In the genomic region with DNA sequence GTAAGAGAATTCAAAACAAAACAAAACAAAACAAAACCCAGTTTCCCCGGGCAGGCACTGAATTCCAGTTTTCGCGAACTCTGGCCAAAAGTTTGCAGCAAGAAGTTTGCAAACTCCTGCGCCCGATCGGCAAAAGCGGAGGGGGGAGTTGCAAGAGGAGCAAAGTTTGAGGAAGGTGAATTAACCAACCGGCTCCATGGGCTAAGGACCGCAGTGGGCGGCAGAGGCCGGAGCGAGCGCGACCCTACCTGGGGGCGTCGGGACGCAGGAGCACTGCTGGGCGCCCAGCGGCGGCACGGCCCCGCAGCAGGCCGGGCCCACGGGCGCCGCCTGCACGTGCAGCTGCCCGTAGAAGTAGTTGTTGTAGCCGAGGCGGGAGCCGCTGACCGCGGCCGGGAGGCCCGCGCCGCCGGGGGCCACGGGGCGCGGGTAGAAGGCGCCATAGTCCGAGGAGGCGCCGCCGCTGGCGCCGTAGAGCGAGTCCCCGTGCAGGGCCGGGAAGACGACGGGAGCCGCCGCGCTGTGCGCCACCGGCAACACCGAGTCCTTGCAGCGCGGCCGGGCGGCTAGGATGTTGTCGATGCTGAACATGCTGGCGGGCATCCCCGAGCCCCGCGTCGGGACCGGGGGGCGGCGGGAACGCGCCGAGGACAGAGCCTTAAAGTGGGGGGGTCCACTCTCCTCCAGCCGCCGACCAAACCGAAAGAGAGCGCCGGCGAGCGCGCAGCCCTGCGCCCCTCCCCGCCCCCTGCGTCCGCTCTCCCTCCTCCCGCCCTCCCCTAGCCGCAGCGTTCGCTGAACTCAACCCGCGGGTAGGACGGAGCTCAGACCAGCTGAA, we compare ENCODE assay signal across 8 cellular contexts. TPM values are rescaled to one million over a fixed set of nuclear protein-coding genes. Genes with fewer than 3 reads are reported as not detected.
A peak's percentile ranks its signal among the peaks of the same experiment; 100 is the strongest.
DNase-seq lines count a peak whose midpoint lies in the region; ATAC-seq and TF ChIP-seq lines count a peak whose summit lies in the region.

A gene (minus strand): TSS at position 701 of the 838 bp plus-strand sequence. CDS start 98 bp downstream, at position 603.

- peaks cover 14% of the 10 kb centered on the region for H3K4me1 Mint-ChIP-seq in activated T-cell treated with anti-CD3 and anti-CD28 coated beads, Interleukin-2, amount 50 U/mL, for 24 hours (ENCODE audit: low read depth)
- H3K4me1 Mint-ChIP-seq in T-cell (peaks cover 6 to 27% (median 18%) of the 10 kb centered on the region in 3 donors), osteocyte (ENCODE audit: unreplicated experiment) (peaks cover 27% of the 10 kb centered on the region)

- peak in 1 of 4 experiments; percentile 30 for ATAC-seq in T-cell (replicated peaks in 1 of 4)
- no peak for ATAC-seq in HG03442 (IDR thresholded peaks at IDR 0.05; ENCODE audit: unreplicated experiment)
- no peak for ATAC-seq in HG02884 (IDR thresholded peaks at IDR 0.05; ENCODE audit: unreplicated experiment)

- POLR2A ChIA-PET in T-cell (lab: Charles Lee), result interaction anchor here in 1 of 2 donors (0.6 kb wide), 1 partner anchor 203 kb away, joined by 7 read pairs; no protein-coding TSS in a partner anchor

- peak within 1 kb of the TSS; percentile 11 for H3K27ac Mint-ChIP-seq in activated T-cell treated with anti-CD3 and anti-CD28 coated beads, Interleukin-2, amount 50 U/mL, for 24 hours
- no peak within 1 kb of the TSS for H3K27ac Mint-ChIP-seq in T-cell
- no peak within 1 kb of the TSS for H3K27ac Mint-ChIP-seq in osteocyte (ENCODE audit: unreplicated experiment)

- CTCF ChIA-PET in T-cell (lab: Charles Lee), result no interaction called here

- peaks cover 94% of the 10 kb centered on the region for H3K27me3 Mint-ChIP-seq in activated T-cell treated with anti-CD3 and anti-CD28 coated beads, Interleukin-2, amount 50 U/mL, for 24 hours
- peaks cover 72 to 80% of the 10 kb centered on the region in 2 donors for H3K27me3 Mint-ChIP-seq in T-cell
- peaks cover 90% of the 10 kb centered on the region for H3K27me3 Mint-ChIP-seq in osteocyte (ENCODE audit: unreplicated experiment)

- H3K9me3 Mint-ChIP-seq in activated T-cell treated with anti-CD3 and anti-CD28 coated beads, Interleukin-2, amount 50 U/mL, for 24 hours, result no peaks in the 10 kb centered on the region
- H3K9me3 Mint-ChIP-seq in T-cell (no peaks in the 10 kb centered on the region), osteocyte (ENCODE audit: unreplicated experiment) (no peaks in the 10 kb centered on the region)

- H3K4me3 ChIP-seq in fibroblast of the aortic adventitia (ENCODE audit: low read depth, low read length), result peak within 1 kb of the TSS; percentile 61

- H3K4me3 Mint-ChIP-seq in activated T-cell treated with anti-CD3 and anti-CD28 coated beads, Interleukin-2, amount 50 U/mL, for 24 hours, result peak within 1 kb of the TSS; percentile 64
- H3K4me3 Mint-ChIP-seq in T-cell (peak within 1 kb of the TSS; percentile 68 to 76 (median 74)), osteocyte (ENCODE audit: unreplicated experiment) (peak within 1 kb of the TSS; percentile 73)

- TF ChIP-seq CTCF in fibroblast of the aortic adventitia (IDR thresholded peaks at IDR 0.05; ENCODE audit: insufficient read depth, low read length), result no peak
- TF ChIP-seq CTCF in osteocyte (IDR thresholded peaks at IDR 0.05), result no peak

- no peak for DNase-seq in activated T-cell treated with anti-CD3 and anti-CD28 coated beads, Interleukin-2, amount 50 U/mL, for 24 hours
- DNase-seq in activated T-cell treated with anti-CD3 and anti-CD28 coated beads for 4 hours (no peak), T-cell (no peak), fibroblast of the aortic adventitia (ENCODE audit: low read depth) (peak; percentile 22), osteocyte (ENCODE audit: extremely low spot score, unreplicated experiment) (no peak), AG08396 (ENCODE audit: low spot score) (no peak)

- H3K36me3 Mint-ChIP-seq in activated T-cell treated with anti-CD3 and anti-CD28 coated beads, Interleukin-2, amount 50 U/mL, for 24 hours (ENCODE audit: low read depth), result no peaks in the 10 kb centered on the region
- no peaks in the 10 kb centered on the region for H3K36me3 Mint-ChIP-seq in T-cell
- no peaks in the 10 kb centered on the region for H3K36me3 Mint-ChIP-seq in osteocyte (ENCODE audit: unreplicated experiment)

RNA-seq across cellular contexts. Expression of the gene that starts here (rescaled TPM):
- total RNA-seq in T-cell (under 1 TPM in 2 of 5 donors, not detected in 3; 0.37 to 0.59 TPM), fibroblast of the aortic adventitia (ENCODE audit: low replicate concordance) (2.1 and 2.5 TPM in 2 replicates), osteocyte (not detected in 2 replicates)
